Comparison of ENCODE assay signal across 8 cellular contexts in the genomic region with DNA sequence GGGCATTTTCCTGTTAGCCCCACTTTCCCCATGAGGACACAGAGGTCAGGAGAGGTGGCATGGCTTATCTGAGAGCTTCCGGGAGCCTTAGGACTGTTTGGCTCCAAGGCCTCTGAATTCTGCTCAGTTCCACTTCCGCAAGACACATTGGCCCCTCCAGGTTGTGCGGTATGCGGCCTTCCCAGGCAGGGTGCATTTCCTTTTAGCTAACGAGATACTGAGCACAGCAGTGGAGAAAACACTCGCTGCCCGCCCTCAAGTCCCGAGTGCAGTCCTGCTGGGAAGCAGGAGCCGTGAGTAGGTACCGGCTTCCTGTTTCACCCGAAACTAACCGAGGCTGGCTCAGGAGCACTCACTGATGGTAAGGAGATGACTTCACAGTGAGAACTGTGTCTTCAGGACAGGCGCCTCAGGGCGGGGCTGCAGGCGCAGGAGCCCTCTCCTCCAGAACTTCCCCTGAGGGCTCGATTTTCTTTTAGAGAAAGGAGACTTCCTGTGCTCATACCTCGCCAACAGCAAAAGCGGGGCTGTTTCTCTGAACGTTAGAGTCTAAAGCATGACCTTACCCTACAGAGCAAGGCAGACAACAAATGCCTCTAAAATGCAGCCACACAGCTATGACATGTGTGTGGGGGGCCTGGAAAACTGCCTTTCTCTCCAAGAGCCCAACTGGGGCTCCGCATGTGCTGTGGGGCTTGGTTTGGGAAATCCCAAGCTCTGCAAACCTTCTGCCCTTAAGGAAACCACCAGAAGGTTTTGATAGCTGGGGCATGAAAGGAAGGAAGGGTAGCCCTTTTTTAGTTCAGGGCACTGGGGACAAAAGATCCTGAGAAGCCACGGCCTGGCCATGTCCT. TPM values are rescaled to one million over a fixed set of nuclear protein-coding genes. Genes with fewer than 3 reads are reported as not detected.
DNase-seq lines count a peak whose midpoint lies in the region; ATAC-seq and TF ChIP-seq lines count a peak whose summit lies in the region.

No MANE protein-coding gene starts in this region.

- H3K9me2 ChIP-seq in DOHH2 (replicated peaks; ENCODE audit: control insufficient read depth, low read length), result no peaks in the 10 kb centered on the region

- TF ChIP-seq POLR2A in esophagus squamous epithelium (IDR thresholded peaks at IDR 0.05), result no peak

- H3K4me1 ChIP-seq in DOHH2 (ENCODE audit: control insufficient read depth, low read length) (peaks cover 46% of the 10 kb centered on the region), esophagus squamous epithelium (peaks cover 0 to 33% (median 4%) of the 10 kb centered on the region in 3 donors)

- H3K36me3 ChIP-seq in DOHH2 (ENCODE audit: control insufficient read depth, low read length) (peaks cover 30% of the 10 kb centered on the region), esophagus squamous epithelium (peaks cover 0 to 66% (median 0%) of the 10 kb centered on the region in 3 donors)

- H3K4me3 ChIP-seq in DOHH2 (ENCODE audit: low read length), result peak overlapping the region; percentile 69
- no peak overlapping the region for H3K4me3 ChIP-seq in esophagus squamous epithelium

- no peaks in the 10 kb centered on the region for H3K9me3 Mint-ChIP-seq in IgD-negative memory B cell

- H3F3A ChIP-seq in DOHH2 (ENCODE audit: control insufficient read depth, insufficient read depth), result peaks cover 24% of the 10 kb centered on the region

- H3K9me3 ChIP-seq in DOHH2 (ENCODE audit: control insufficient read depth, insufficient read depth, low read length), result no peaks in the 10 kb centered on the region
- no peaks in the 10 kb centered on the region for H3K9me3 ChIP-seq in esophagus squamous epithelium

- H3K27ac ChIP-seq in DOHH2 (ENCODE audit: low read depth, low read length) (peak overlapping the region; percentile 96), esophagus squamous epithelium (peak overlapping the region; percentile 9 to 70 (median 46))

- H3K79me2 ChIP-seq in DOHH2 (ENCODE audit: control insufficient read depth, low read length), result peaks cover 3% of the 10 kb centered on the region; the same call in 1 of the 2 replicates

- peaks cover 15 to 30% (median 26%) of the 10 kb centered on the region in 3 donors for H3K4me1 Mint-ChIP-seq in IgD-negative memory B cell

- H3K27ac Mint-ChIP-seq in IgD-negative memory B cell, result peak overlapping the region; percentile 68 to 96 (median 86)

- H3K4me2 ChIP-seq in DOHH2 (ENCODE audit: low read length), result peak overlapping the region; percentile 85

- H3K27me3 ChIP-seq in DOHH2 (ENCODE audit: control insufficient read depth, low read length) (no peaks in the 10 kb centered on the region), esophagus squamous epithelium (no peaks in the 10 kb centered on the region)

- TF ChIP-seq CTCF in DOHH2 (IDR thresholded peaks at IDR 0.05; ENCODE audit: low read depth, low read length, poor library complexity, severe bottlenecking) (no peak), esophagus squamous epithelium (IDR thresholded peaks at IDR 0.05) (no peak)

- ATAC-seq in GM21515 (IDR thresholded peaks at IDR 0.05; ENCODE audit: unreplicated experiment), result peak; percentile 70

- H3K4me3 Mint-ChIP-seq in IgD-negative memory B cell, result peak overlapping the region; percentile 44 to 87 (median 64)

- DNase-seq in activated CD4-positive, alpha-beta T cell treated with anti-CD3 and anti-CD28 coated beads for 48 hours, result peak; percentile 83
- DNase-seq in esophagus squamous epithelium (lab: John Stamatoyannopoulos, UW), result no peak
- DNase-seq in stimulated activated CD4-positive, alpha-beta T cell treated with anti-CD3 and anti-CD28 coated beads, Interleukin-4, amount 100 ng/mL, for 48 hours (ENCODE audit: low read depth in 2 of 2), result peak; percentile 58 to 65
- no peak for DNase-seq in NCI-H226
- no peak for DNase-seq in foreskin melanocyte

- 59 to 73% methylated on average over 6 to 8 of the region's 21 CpGs for WGBS in esophagus squamous epithelium, 2 donors

- no peaks in the 10 kb centered on the region for H3K27me3 Mint-ChIP-seq in IgD-negative memory B cell

- no peaks in the 10 kb centered on the region for H3K36me3 Mint-ChIP-seq in IgD-negative memory B cell

- intact Hi-C loops in esophagus squamous epithelium (cut with DNase I), result no loop called here

- no peaks in the 10 kb centered on the region for H4K20me1 ChIP-seq in DOHH2 (ENCODE audit: control insufficient read depth, insufficient read depth, low read depth, low read length)

RNA-seq across cellular contexts. Expression of gene RGS10, which starts 25.9 kb away (rescaled TPM):
- 42.7 TPM for polyA plus RNA-seq in IgD-negative memory B cell
- 10 to 100 TPM; 25.5 to 55.8 (median 43.9) TPM for total RNA-seq in esophagus squamous epithelium

Comparison
In these comparisons a context has a peak if more than half of its experiments do, and no peak if none do; other contexts are left out.
1. DNase-seq: peak in activated CD4-positive, alpha-beta T cell treated with anti-CD3 and anti-CD28 coated beads for 48 hours (single experiment) and stimulated activated CD4-positive, alpha-beta T cell treated with anti-CD3 and anti-CD28 coated beads, Interleukin-4, amount 100 ng/mL, for 48 hours (2 of 2); none in esophagus squamous epithelium (single experiment), NCI-H226 (single experiment) and foreskin melanocyte (single experiment).